In genomic region chr3:71616571-71617021, GRCh38 we compare ENCODE assay signal across 16 cellular contexts. TPM values are rescaled to one million over a fixed set of nuclear protein-coding genes. Genes with fewer than 3 reads are reported as not detected.
DNase-seq lines count a peak whose midpoint lies in the region; ATAC-seq and TF ChIP-seq lines count a peak whose summit lies in the region.
"Had no signal": no experiment of that assay in that cellular context is flagged by ENCODE, and none has a peak within 500 bp of the region (broad histone marks: within the 10 kb centered on the region; RNA-seq: fewer than 3 reads in every experiment).

No MANE protein-coding gene starts in this region.

- no TSS peak for BruUV-seq in OCI-LY7 (replicated peaks; lab: Mats Ljungman, UMichigan)

- H4K20me1 ChIP-seq in DND-41 (ENCODE audit: insufficient read depth, low read length) (no peaks in the 10 kb centered on the region), OCI-LY7 (ENCODE audit: insufficient read depth, low read length) (no peaks in the 10 kb centered on the region)

- H3K27me3 Mint-ChIP-seq in activated CD8-positive, alpha-beta T cell treated with anti-CD3 and anti-CD28 coated beads for 36 hours: no peaks in the 10 kb centered on the region
- H3K27me3 Mint-ChIP-seq in activated CD8-positive, alpha-beta T cell treated with anti-CD3 and anti-CD28 coated beads, Interleukin-2, amount 10 ng/mL, durations not matched to agents 7 days and 5 days (ENCODE audit: low read depth): no peaks in the 10 kb centered on the region
- peaks cover 0 to 1% (median 0%) of the 10 kb centered on the region in 3 donors for H3K27me3 Mint-ChIP-seq in immature natural killer cell (ENCODE audit: low read depth in 3 of 3)
- H3K27me3 Mint-ChIP-seq: CD4-positive, CD25-positive, alpha-beta regulatory T cell had no signal

- no peak for TF ChIP-seq CTCF in activated CD8-positive, alpha-beta T cell treated with anti-CD3 and anti-CD28 coated beads for 36 hours (IDR thresholded peaks at IDR 0.05)
- TF ChIP-seq CTCF in DND-41 (IDR thresholded peaks at IDR 0.05; ENCODE audit: borderline replicate concordance, extremely low read depth, low read length, poor library complexity, severe bottlenecking) (no peak), OCI-LY7 (conservative IDR thresholded peaks at IDR 0.05; ENCODE audit: low read length) (no peak)

- ATAC-seq in activated CD8-positive, alpha-beta T cell treated with anti-CD3 and anti-CD28 coated beads for 36 hours: peak; percentile 66
- no peak for ATAC-seq in activated CD8-positive, alpha-beta T cell treated with anti-CD3 and anti-CD28 coated beads, Interleukin-2, amount 10 ng/mL, durations not matched to agents 7 days and 5 days
- peak; percentile 90 for ATAC-seq in DND-41 (ENCODE audit: insufficient read depth, low read depth)

- H3K4me3 ChIP-seq in DND-41 (ENCODE audit: low read depth in 1 of 2, low read length in 2 of 2) (no peak overlapping the region), OCI-LY7 (ENCODE audit: low read depth, low read length, poor library complexity, severe bottlenecking) (no peak overlapping the region)
- H3K4me3 ChIP-seq: HAP-1 had no signal

- DNase-seq in activated CD8-positive, alpha-beta T cell treated with anti-CD3 and anti-CD28 coated beads for 36 hours: peak; percentile 18
- DNase-seq in activated CD8-positive, alpha-beta T cell treated with anti-CD3 and anti-CD28 coated beads, Interleukin-2, amount 10 ng/mL, durations not matched to agents 7 days and 5 days: no peak
- DNase-seq in DND-41 (peak; percentile 72), OCI-LY7 (ENCODE audit: low spot score) (peak; percentile 3), inferior parietal cortex (ENCODE audit: extremely low spot score) (peak; percentile 49), T1000 (lab: John Stamatoyannopoulos, UW) (no peak), immature natural killer cell (no peak), OCI-M2 (lab: John Stamatoyannopoulos, UW; ENCODE audit: unreplicated experiment) (no peak)
- DNase-seq: DMS79 treated with DMSO at 0.1 percent for 48 hours, GDM1, NCI-H1436, NCI-H2029 treated with DMSO at 0.1 percent for 48 hours, NCI-H510A treated with DMSO at 0.1 percent for 48 hours, RPMI8226 had no signal

- H3K9me2 ChIP-seq in OCI-LY7 (ENCODE audit: insufficient read depth, low read length): no peaks in the 10 kb centered on the region

- POLR2A ChIA-PET in activated CD8-positive, alpha-beta T cell treated with anti-CD3 and anti-CD28 coated beads for 36 hours (lab: Charles Lee): interaction anchor here (1.8 kb wide), 1 partner anchor 15 kb away, joined by 4 read pairs; no protein-coding TSS in a partner anchor
- POLR2A ChIA-PET in activated CD8-positive, alpha-beta T cell treated with anti-CD3 and anti-CD28 coated beads, Interleukin-2, amount 10 ng/mL, durations not matched to agents 7 days and 5 days (lab: Charles Lee): no interaction called here
- POLR2A ChIA-PET in OCI-LY7 (lab: Charles Lee): no interaction called here

- CTCF ChIA-PET in activated CD8-positive, alpha-beta T cell treated with anti-CD3 and anti-CD28 coated beads for 36 hours (lab: Charles Lee): no interaction called here
- CTCF ChIA-PET in activated CD8-positive, alpha-beta T cell treated with anti-CD3 and anti-CD28 coated beads, Interleukin-2, amount 10 ng/mL, durations not matched to agents 7 days and 5 days (lab: Charles Lee): interaction anchor here (0.9 to 1.4 kb wide), 2 partner anchors 22 to 30 kb away, joined by 3 read pairs; no protein-coding TSS in a partner anchor
- CTCF ChIA-PET in OCI-LY7 (lab: Charles Lee; ENCODE audit: unreplicated experiment): no interaction called here

- H3K36me3 Mint-ChIP-seq in activated CD8-positive, alpha-beta T cell treated with anti-CD3 and anti-CD28 coated beads for 36 hours (ENCODE audit: low read depth): peaks cover 4% of the 10 kb centered on the region
- H3K36me3 Mint-ChIP-seq in activated CD8-positive, alpha-beta T cell treated with anti-CD3 and anti-CD28 coated beads, Interleukin-2, amount 10 ng/mL, durations not matched to agents 7 days and 5 days (ENCODE audit: low read depth): no peaks in the 10 kb centered on the region
- H3K36me3 Mint-ChIP-seq in immature natural killer cell: peaks cover 8 to 18% (median 11%) of the 10 kb centered on the region in 3 donors

- H3K79me2 ChIP-seq in DND-41 (ENCODE audit: insufficient read depth, low read length) (no peaks in the 10 kb centered on the region), OCI-LY7 (ENCODE audit: insufficient read depth, low read depth, low read length) (no peaks in the 10 kb centered on the region)

- no peaks in the 10 kb centered on the region for H3K36me3 ChIP-seq in DND-41 (ENCODE audit: insufficient read depth, low read length)
- H3K36me3 ChIP-seq in OCI-LY7 (ENCODE audit: insufficient read depth, low read length): no peaks in the 10 kb centered on the region
- H3K36me3 ChIP-seq: HAP-1 had no signal

- H3K4me1 ChIP-seq in DND-41 (ENCODE audit: insufficient read depth, low read length): peaks cover 28% of the 10 kb centered on the region
- no peaks in the 10 kb centered on the region for H3K4me1 ChIP-seq in OCI-LY7 (ENCODE audit: insufficient read depth, low read length, poor library complexity, severe bottlenecking)

- H2AFZ ChIP-seq in DND-41 (ENCODE audit: low read depth, low read length) (peak overlapping the region; percentile 40; the same call in 1 of the 2 replicates), OCI-LY7 (ENCODE audit: low read length) (no peak overlapping the region)

- peaks cover 4% of the 10 kb centered on the region for H3K9me3 Mint-ChIP-seq in activated CD8-positive, alpha-beta T cell treated with anti-CD3 and anti-CD28 coated beads for 36 hours
- peaks cover 6% of the 10 kb centered on the region for H3K9me3 Mint-ChIP-seq in activated CD8-positive, alpha-beta T cell treated with anti-CD3 and anti-CD28 coated beads, Interleukin-2, amount 10 ng/mL, durations not matched to agents 7 days and 5 days (ENCODE audit: insufficient read depth)
- no peaks in the 10 kb centered on the region for H3K9me3 Mint-ChIP-seq in immature natural killer cell

- H3K4me3 Mint-ChIP-seq in activated CD8-positive, alpha-beta T cell treated with anti-CD3 and anti-CD28 coated beads for 36 hours: no peak overlapping the region
- H3K4me3 Mint-ChIP-seq in activated CD8-positive, alpha-beta T cell treated with anti-CD3 and anti-CD28 coated beads, Interleukin-2, amount 10 ng/mL, durations not matched to agents 7 days and 5 days: no peak overlapping the region
- no peak overlapping the region for H3K4me3 Mint-ChIP-seq in immature natural killer cell
- H3K4me3 Mint-ChIP-seq: CD4-positive, CD25-positive, alpha-beta regulatory T cell had no signal

- peaks cover 9% of the 10 kb centered on the region for H3K4me1 Mint-ChIP-seq in activated CD8-positive, alpha-beta T cell treated with anti-CD3 and anti-CD28 coated beads for 36 hours (ENCODE audit: low read depth)
- peaks cover 6% of the 10 kb centered on the region for H3K4me1 Mint-ChIP-seq in activated CD8-positive, alpha-beta T cell treated with anti-CD3 and anti-CD28 coated beads, Interleukin-2, amount 10 ng/mL, durations not matched to agents 7 days and 5 days (ENCODE audit: low read depth)
- no peaks in the 10 kb centered on the region for H3K4me1 Mint-ChIP-seq in immature natural killer cell

- peak overlapping the region; percentile 47 for H3K27ac Mint-ChIP-seq in activated CD8-positive, alpha-beta T cell treated with anti-CD3 and anti-CD28 coated beads for 36 hours
- no peak overlapping the region for H3K27ac Mint-ChIP-seq in activated CD8-positive, alpha-beta T cell treated with anti-CD3 and anti-CD28 coated beads, Interleukin-2, amount 10 ng/mL, durations not matched to agents 7 days and 5 days
- H3K27ac Mint-ChIP-seq in immature natural killer cell: no peak overlapping the region
- H3K27ac Mint-ChIP-seq: CD4-positive, CD25-positive, alpha-beta regulatory T cell had no signal

- peaks cover 3% of the 10 kb centered on the region for H3K9me3 ChIP-seq in DND-41 (ENCODE audit: insufficient read depth, low read length, severe bottlenecking)
- peaks cover 5% of the 10 kb centered on the region; the same call in 1 of the 2 replicates for H3K9me3 ChIP-seq in OCI-LY7 (ENCODE audit: low read length)
- H3K9me3 ChIP-seq: HAP-1 had no signal

- H3K4me2 ChIP-seq in DND-41 (ENCODE audit: insufficient read depth, low read length) (peak overlapping the region; percentile 1), OCI-LY7 (ENCODE audit: low read length) (no peak overlapping the region)

- intact Hi-C loops in activated CD8-positive, alpha-beta T cell treated with anti-CD3 and anti-CD28 coated beads for 36 hours (cut with micrococcal nuclease): no loop called here
- intact Hi-C loops in OCI-LY7 (cut with micrococcal nuclease; ENCODE audit: unreplicated experiment): no loop called here

- peak overlapping the region; percentile 13; the same call in 1 of the 2 replicates for H3K9ac ChIP-seq in DND-41 (ENCODE audit: low read depth, low read length)

- H3K27me3 ChIP-seq in DND-41 (ENCODE audit: insufficient read depth, low read length, poor library complexity): no peaks in the 10 kb centered on the region

- H3K27ac ChIP-seq in DND-41 (ENCODE audit: low read length) (peak overlapping the region; percentile 74), OCI-LY7 (ENCODE audit: low read depth, low read length, poor library complexity, severe bottlenecking) (no peak overlapping the region)

RNA-seq across cellular contexts. Expression of gene FOXP1, which starts 33.1 kb away (rescaled TPM):
- 100 to 1,000 TPM; 145 to 153 TPM for total RNA-seq in activated CD8-positive, alpha-beta T cell treated with anti-CD3 and anti-CD28 coated beads for 36 hours
- total RNA-seq in activated CD8-positive, alpha-beta T cell treated with anti-CD3 and anti-CD28 coated beads, Interleukin-2, amount 10 ng/mL, durations not matched to agents 7 days and 5 days: 100 to 1,000 TPM; 120 to 122 TPM
- total RNA-seq in OCI-LY7 (2014; rRNA removed; shearing (Covaris generic)): 67.2 and 87.3 TPM in 2 replicates
- total RNA-seq in OCI-LY7 (2022): 151 and 168 TPM in 2 replicates
- 100 to 1,000 TPM in 1 of 3 donors, 10 to 100 TPM in 2; 68.2 to 133 (median 84.0) TPM for polyA plus RNA-seq in immature natural killer cell

Comparison
In these comparisons a context has a peak if more than half of its experiments do, and no peak if none do; other contexts are left out.
1. DNase-seq: peak in activated CD8-positive, alpha-beta T cell treated with anti-CD3 and anti-CD28 coated beads for 36 hours (single experiment), DND-41 (single experiment), OCI-LY7 (single experiment) and inferior parietal cortex (single experiment); none in activated CD8-positive, alpha-beta T cell treated with anti-CD3 and anti-CD28 coated beads, Interleukin-2, amount 10 ng/mL, durations not matched to agents 7 days and 5 days (single experiment), T1000 (single experiment), immature natural killer cell (0 of 3) and OCI-M2 (single experiment).